11 cellular contexts compared by ENCODE assay signal in genomic region chr3:57130426-57131209, GRCh38. TPM values are rescaled to one million over a fixed set of nuclear protein-coding genes. Genes with fewer than 3 reads are reported as not detected.
DNase-seq lines count a peak whose midpoint lies in the region; FAIRE-seq and TF ChIP-seq lines count a peak whose summit lies in the region.
"Had no signal": no experiment of that assay in that cellular context is flagged by ENCODE, and none has a peak within 500 bp of the region (broad histone marks: within the 10 kb centered on the region; RNA-seq: fewer than 3 reads in every experiment).

No MANE protein-coding gene starts in this region.

- CTCF ChIA-PET in MCF 10A (lab: Yijun Ruan, JAX): interaction anchor here (0.7 kb wide), 1 partner anchor 30 kb away, joined by 4 read pairs; no protein-coding TSS in a partner anchor
- CTCF ChIA-PET in Calu3 (lab: Charles Lee): no interaction called here

- H3K4me1 ChIP-seq in breast epithelium (no peaks in the 10 kb centered on the region), suprapubic skin (peaks cover 9% of the 10 kb centered on the region)

- H3K9me3 ChIP-seq in breast epithelium (no peaks in the 10 kb centered on the region), suprapubic skin (no peaks in the 10 kb centered on the region)

- 72% methylated on average over 11 of the region's 14 CpGs for WGBS in suprapubic skin

- no peak overlapping the region for H3K4me3 Mint-ChIP-seq in MCF 10A (ENCODE audit: unreplicated experiment)
- H3K4me3 Mint-ChIP-seq in Calu3 (ENCODE audit: low read depth, unreplicated experiment): no peak overlapping the region
- H3K4me3 Mint-ChIP-seq: central memory CD8-positive, alpha-beta T cell had no signal

- no peak for FAIRE-seq in H54 (lab: Jason Lieb, UNC)

- H3K36me3 ChIP-seq in breast epithelium: no peaks in the 10 kb centered on the region
- H3K36me3 ChIP-seq in suprapubic skin: no peaks in the 10 kb centered on the region

- no TSS peak for BruUV-seq in MCF 10A (replicated peaks; lab: Mats Ljungman, UMichigan)
- no TSS peak for BruUV-seq in Calu3 (replicated peaks; lab: Mats Ljungman, UMichigan)

- no peak for TF ChIP-seq EP300 in suprapubic skin (IDR thresholded peaks at IDR 0.05)

- H3K27me3 ChIP-seq in breast epithelium: no peaks in the 10 kb centered on the region
- H3K27me3 ChIP-seq in suprapubic skin: no peaks in the 10 kb centered on the region

- TF ChIP-seq CTCF in breast epithelium (IDR thresholded peaks at IDR 0.05): no peak
- no peak for TF ChIP-seq CTCF in MCF 10A (IDR thresholded peaks at IDR 0.05; ENCODE audit: unreplicated experiment)
- no peak for TF ChIP-seq CTCF in suprapubic skin (IDR thresholded peaks at IDR 0.05)
- TF ChIP-seq CTCF in Calu3 (IDR thresholded peaks at IDR 0.05; ENCODE audit: unreplicated experiment): no peak

- H3K4me1 Mint-ChIP-seq in MCF 10A (ENCODE audit: insufficient read depth, unreplicated experiment): no peaks in the 10 kb centered on the region
- H3K4me1 Mint-ChIP-seq in Calu3 (ENCODE audit: low read depth, unreplicated experiment): no peaks in the 10 kb centered on the region
- H3K4me1 Mint-ChIP-seq: central memory CD8-positive, alpha-beta T cell had no signal

- intact Hi-C loops in breast epithelium (cut with DNase I; ENCODE audit: low total_unique reads) (no loop called here), MCF 10A (cut with micrococcal nuclease) (no loop called here), Calu3 (cut with micrococcal nuclease; ENCODE audit: unreplicated experiment) (no loop called here)

- H3K27me3 Mint-ChIP-seq in MCF 10A (ENCODE audit: insufficient read depth, unreplicated experiment) (no peaks in the 10 kb centered on the region), Calu3 (ENCODE audit: unreplicated experiment) (no peaks in the 10 kb centered on the region)
- H3K27me3 Mint-ChIP-seq: central memory CD8-positive, alpha-beta T cell had no signal

- no peak for TF ChIP-seq POLR2A in breast epithelium (IDR thresholded peaks at IDR 0.05)
- TF ChIP-seq POLR2A in suprapubic skin (IDR thresholded peaks at IDR 0.05): no peak
- TF ChIP-seq POLR2A in H54 (IDR thresholded peaks at IDR 0.05; ENCODE audit: low read depth, low read length): no peak

- no peaks in the 10 kb centered on the region for H3K36me3 Mint-ChIP-seq in MCF 10A (ENCODE audit: insufficient read depth, unreplicated experiment)
- no peaks in the 10 kb centered on the region for H3K36me3 Mint-ChIP-seq in Calu3 (ENCODE audit: insufficient read depth, unreplicated experiment)

- POLR2A ChIA-PET in MCF 10A (lab: Yijun Ruan, JAX): no interaction called here

- H3K27ac Mint-ChIP-seq in MCF 10A (ENCODE audit: low read depth, unreplicated experiment): no peak overlapping the region
- no peak overlapping the region for H3K27ac Mint-ChIP-seq in Calu3 (ENCODE audit: unreplicated experiment)

- DNase-seq in breast epithelium (ENCODE audit: low spot score in 2 of 2) (no peak), MCF 10A (ENCODE audit: unreplicated experiment) (no peak), RPMI7951 (ENCODE audit: low read depth) (peak; percentile 67), iPS DF 19.7 (ENCODE audit: low read depth, low spot score) (peak; percentile 100), suprapubic skin (ENCODE audit: low spot score in 2 of 2) (no peak), H54 (ENCODE audit: insufficient read length, low spot score) (no peak), D341Med (ENCODE audit: low spot score) (no peak), Calu3 (no peak)
- DNase-seq: NCI-H446, nucleus accumbens had no signal

- H3K27ac ChIP-seq in breast epithelium (peak overlapping the region; percentile 73 to 81), suprapubic skin (peak overlapping the region; percentile 34)

- H3K4me3 ChIP-seq in breast epithelium (peak overlapping the region in 1 of 3 donors; percentile 27), suprapubic skin (no peak overlapping the region)

- H3K9me3 Mint-ChIP-seq in MCF 10A (ENCODE audit: unreplicated experiment) (no peaks in the 10 kb centered on the region), Calu3 (ENCODE audit: low read depth, unreplicated experiment) (no peaks in the 10 kb centered on the region)
- H3K9me3 Mint-ChIP-seq: central memory CD8-positive, alpha-beta T cell had no signal

RNA-seq across cellular contexts. Expression of gene IL17RD, which starts 34.5 kb away (rescaled TPM):
- 10 to 100 TPM in 2 of 3 donors, 1 to 10 TPM in 1; 3.0 to 31.8 (median 31.0) TPM for total RNA-seq in breast epithelium
- total RNA-seq in MCF 10A (2022): 0.91 and 1.2 TPM in 2 replicates
- total RNA-seq in RPMI7951 (2014; rRNA removed; shearing (Covaris generic)): 8.8 and 18.7 TPM in 2 replicates
- 1 to 10 TPM; 2.2 to 6.1 (median 3.7) TPM for total RNA-seq in suprapubic skin
- total RNA-seq in Calu3 (2022): 2.0 and 2.2 TPM in 2 replicates

Comparison
In these comparisons a context has a peak if more than half of its experiments do, and no peak if none do; other contexts are left out.
1. DNase-seq: peak in RPMI7951 (single experiment) and iPS DF 19.7 (single experiment); none in breast epithelium (0 of 2), MCF 10A (single experiment), suprapubic skin (0 of 2), H54 (single experiment), D341Med (single experiment) and Calu3 (single experiment).